ENCODE assay signal across 1 cellular context in the genomic region with DNA sequence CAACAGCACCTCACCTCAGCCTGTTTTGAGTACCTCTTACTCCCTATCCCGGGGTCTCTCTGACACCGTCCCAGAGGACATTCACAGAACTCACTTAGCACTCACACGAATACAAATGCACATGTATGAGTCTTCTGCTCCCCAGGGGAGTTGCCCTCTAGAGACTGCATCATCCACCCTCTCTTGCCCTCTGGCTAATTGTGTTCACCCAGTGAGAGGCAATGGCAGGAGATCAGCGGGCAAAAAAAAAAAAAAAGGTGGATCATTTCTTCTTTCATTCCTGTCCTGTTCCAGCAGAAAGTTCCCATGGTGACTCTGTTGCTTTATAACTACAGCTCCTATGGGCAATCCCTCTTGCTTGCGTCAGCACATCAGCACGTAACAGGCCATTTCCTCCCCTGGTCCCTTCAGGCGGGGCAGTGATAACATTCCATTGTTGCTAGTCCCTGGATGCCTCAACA.
TF ChIP-seq lines count a peak whose summit lies in the region.

No MANE protein-coding gene starts in this region.

TF ChIP-seq in H1, 55 proteins besides CTCF, POLR2A, EP300 and RAD21:
- no peak for TF ChIP-seq CREB1 (IDR thresholded peaks at IDR 0.05)
- no peak for TF ChIP-seq RFX5 (IDR thresholded peaks at IDR 0.05; ENCODE audit: borderline replicate concordance, low read depth, low read length)
